Comparison of ENCODE assay signal across 42 cellular contexts in genomic region chr16:23739516-23739915, GRCh38. TPM values are rescaled to one million over a fixed set of nuclear protein-coding genes. Genes with fewer than 3 reads are reported as not detected.
"Had no signal": no experiment of that assay in that cellular context is flagged by ENCODE, and none has a peak within 500 bp of the region (broad histone marks: within the 10 kb centered on the region; RNA-seq: fewer than 3 reads in every experiment).

No MANE protein-coding gene starts in this region.

- DNase-seq: activated effector memory CD4-positive, alpha-beta T cell treated with anti-CD3 and anti-CD28 coated beads, Interleukin-2, amount 50 U/mL, for 16 hours; activated effector memory CD4-positive, alpha-beta T cell treated with Interleukin-2 at 50 U/mL for 16 hours; activated gamma-delta T cell; activated gamma-delta T cell treated with Interleukin-2 at 50 U/mL for 16 hours; activated naive CD4-positive, alpha-beta T cell; activated naive CD4-positive, alpha-beta T cell treated with anti-CD3 and anti-CD28 coated beads for 36 hours; activated naive CD4-positive, alpha-beta T cell treated with anti-CD3 and anti-CD28 coated beads, Interleukin-2, amount 10 ng/mL, durations not matched to agents 7 days and 5 days; activated naive CD4-positive, alpha-beta T cell treated with anti-CD3 and anti-CD28 coated beads, Interleukin-2, amount 50 U/mL, for 16 hours; activated naive CD4-positive, alpha-beta T cell treated with Interleukin-2 at 50 U/mL for 16 hours; activated naive CD8-positive, alpha-beta T cell treated with anti-CD3 and anti-CD28 coated beads for 36 hours; activated naive CD8-positive, alpha-beta T cell treated with anti-CD3 and anti-CD28 coated beads, Interleukin-2, amount 10 ng/mL, durations not matched to agents 7 days and 5 days; activated naive CD8-positive, alpha-beta T cell treated with anti-CD3 and anti-CD28 coated beads, Interleukin-2, amount 50 U/mL, for 24 hours; activated T-cell treated with anti-CD3 and anti-CD28 coated beads, Interleukin-2, amount 50 U/mL, for 1 hour; activated T-cell treated with anti-CD3 and anti-CD28 coated beads, Interleukin-2, amount 50 U/mL, for 24 hours; activated T-cell treated with anti-CD3 and anti-CD28 coated beads, Interleukin-2, amount 50 U/mL, for 4 hours; activated T-cell treated with anti-CD3 and anti-CD28 coated beads, Interleukin-2, amount 50 U/mL, for 48 hours; activated T-cell treated with anti-CD3 and anti-CD28 coated beads, Interleukin-2, amount 50 U/mL, for 72 hours; adrenal gland; amniotic stem cell; amygdala; anterior cingulate cortex; aorta; body of pancreas; brain microvascular endothelial cell; caudate nucleus; central memory CD4-positive, alpha-beta T cell; cerebellar nuclear complex had no signal

- H3K27ac Mint-ChIP-seq: activated naive CD4-positive, alpha-beta T cell treated with anti-CD3 and anti-CD28 coated beads for 36 hours; activated naive CD4-positive, alpha-beta T cell treated with anti-CD3 and anti-CD28 coated beads, Interleukin-2, amount 10 ng/mL, durations not matched to agents 7 days and 5 days; activated naive CD4-positive, alpha-beta T cell treated with anti-CD3 and anti-CD28 coated beads, Interleukin-2, amount 50 U/mL, for 24 hours; activated naive CD4-positive, alpha-beta T cell treated with anti-CD3 and anti-CD28 coated beads, Interleukin-2, amount 50 U/mL, for 72 hours; activated naive CD8-positive, alpha-beta T cell; activated naive CD8-positive, alpha-beta T cell treated with anti-CD3 and anti-CD28 coated beads for 36 hours; activated naive CD8-positive, alpha-beta T cell treated with anti-CD3 and anti-CD28 coated beads, Interleukin-2, amount 10 ng/mL, durations not matched to agents 7 days and 5 days; activated naive CD8-positive, alpha-beta T cell treated with anti-CD3 and anti-CD28 coated beads, Interleukin-2, amount 50 U/mL, for 24 hours; activated T-cell treated with anti-CD3 and anti-CD28 coated beads, Interleukin-2, amount 50 U/mL, for 24 hours; activated T-cell treated with anti-CD3 and anti-CD28 coated beads, Interleukin-2, amount 50 U/mL, for 72 hours; activated T-helper 1 cell treated with anti-CD3 and anti-CD28 coated beads, Interleukin-12 subunit alpha, Interleukin-12 subunit beta, Interleukin-2, Interleukin-4 antibody, amounts not matched to agents 30 ng/mL and 10 ng/mL and 1 ng/mL, durations not matched to agents 14 hours and 24 hours and 36 hours; activated T-helper 17 cell treated with anti-CD3 and anti-CD28 coated beads, Interleukin-2, amount 50 U/mL, for 72 hours; activated T-helper 2 cell treated with anti-CD3 and anti-CD28 coated beads, Interferon-gamma antibody, Interleukin-2, Interleukin-4, amounts not matched to agents 10 μg/mL and 5 μg/mL and 100 μg/mL, durations not matched to agents 14 hours and 24 hours and 36 hours; brain had no signal

- H3K9me3 Mint-ChIP-seq: activated naive CD4-positive, alpha-beta T cell treated with anti-CD3 and anti-CD28 coated beads for 36 hours; activated naive CD4-positive, alpha-beta T cell treated with anti-CD3 and anti-CD28 coated beads, Interleukin-2, amount 10 ng/mL, durations not matched to agents 7 days and 5 days; activated naive CD4-positive, alpha-beta T cell treated with anti-CD3 and anti-CD28 coated beads, Interleukin-2, amount 50 U/mL, for 24 hours; activated naive CD4-positive, alpha-beta T cell treated with anti-CD3 and anti-CD28 coated beads, Interleukin-2, amount 50 U/mL, for 72 hours; activated naive CD8-positive, alpha-beta T cell treated with anti-CD3 and anti-CD28 coated beads for 36 hours; activated naive CD8-positive, alpha-beta T cell treated with anti-CD3 and anti-CD28 coated beads, Interleukin-2, amount 10 ng/mL, durations not matched to agents 7 days and 5 days; activated naive CD8-positive, alpha-beta T cell treated with anti-CD3 and anti-CD28 coated beads, Interleukin-2, amount 50 U/mL, for 24 hours; activated T-cell treated with anti-CD3 and anti-CD28 coated beads, Interleukin-2, amount 50 U/mL, for 24 hours; activated T-cell treated with anti-CD3 and anti-CD28 coated beads, Interleukin-2, amount 50 U/mL, for 4 hours; activated T-cell treated with anti-CD3 and anti-CD28 coated beads, Interleukin-2, amount 50 U/mL, for 72 hours; activated T-helper 1 cell treated with anti-CD3 and anti-CD28 coated beads, Interleukin-12 subunit alpha, Interleukin-12 subunit beta, Interleukin-2, Interleukin-4 antibody, amounts not matched to agents 30 ng/mL and 10 ng/mL and 1 ng/mL, durations not matched to agents 14 hours and 24 hours and 36 hours; activated T-helper 17 cell treated with anti-CD3 and anti-CD28 coated beads, Interleukin-2, amount 50 U/mL, for 72 hours; activated T-helper 2 cell treated with anti-CD3 and anti-CD28 coated beads, Interferon-gamma antibody, Interleukin-2, Interleukin-4, amounts not matched to agents 10 μg/mL and 5 μg/mL and 100 μg/mL, durations not matched to agents 14 hours and 24 hours and 36 hours; brain; central memory CD8-positive, alpha-beta T cell had no signal

- H3K27me3 ChIP-seq: ascending aorta, body of pancreas, brain microvascular endothelial cell, cardiac muscle cell had no signal

- FAIRE-seq: astrocyte, bronchial epithelial cell had no signal

- H3K4me3 ChIP-seq: adrenal gland, ascending aorta, body of pancreas, breast epithelium, cardiac muscle cell had no signal

- H3K36me3 ChIP-seq: adrenal gland, ascending aorta, brain microvascular endothelial cell, breast epithelium, cardiac muscle cell had no signal

- H3K36me3 Mint-ChIP-seq: activated naive CD4-positive, alpha-beta T cell treated with anti-CD3 and anti-CD28 coated beads, Interleukin-2, amount 10 ng/mL, durations not matched to agents 7 days and 5 days; activated naive CD4-positive, alpha-beta T cell treated with anti-CD3 and anti-CD28 coated beads, Interleukin-2, amount 50 U/mL, for 24 hours; activated naive CD4-positive, alpha-beta T cell treated with anti-CD3 and anti-CD28 coated beads, Interleukin-2, amount 50 U/mL, for 72 hours; activated naive CD8-positive, alpha-beta T cell; activated naive CD8-positive, alpha-beta T cell treated with anti-CD3 and anti-CD28 coated beads for 36 hours; activated naive CD8-positive, alpha-beta T cell treated with anti-CD3 and anti-CD28 coated beads, Interleukin-2, amount 10 ng/mL, durations not matched to agents 7 days and 5 days; brain had no signal

- H3K4me3 Mint-ChIP-seq: activated naive CD4-positive, alpha-beta T cell treated with anti-CD3 and anti-CD28 coated beads for 36 hours; activated naive CD4-positive, alpha-beta T cell treated with anti-CD3 and anti-CD28 coated beads, Interleukin-2, amount 10 ng/mL, durations not matched to agents 7 days and 5 days; activated naive CD4-positive, alpha-beta T cell treated with anti-CD3 and anti-CD28 coated beads, Interleukin-2, amount 50 U/mL, for 24 hours; activated naive CD8-positive, alpha-beta T cell; activated naive CD8-positive, alpha-beta T cell treated with anti-CD3 and anti-CD28 coated beads for 36 hours; activated naive CD8-positive, alpha-beta T cell treated with anti-CD3 and anti-CD28 coated beads, Interleukin-2, amount 10 ng/mL, durations not matched to agents 7 days and 5 days; activated naive CD8-positive, alpha-beta T cell treated with anti-CD3 and anti-CD28 coated beads, Interleukin-2, amount 50 U/mL, for 24 hours; activated T-cell treated with anti-CD3 and anti-CD28 coated beads, Interleukin-2, amount 50 U/mL, for 24 hours; activated T-cell treated with anti-CD3 and anti-CD28 coated beads, Interleukin-2, amount 50 U/mL, for 4 hours; activated T-cell treated with anti-CD3 and anti-CD28 coated beads, Interleukin-2, amount 50 U/mL, for 72 hours; activated T-helper 1 cell treated with anti-CD3 and anti-CD28 coated beads, Interleukin-12 subunit alpha, Interleukin-12 subunit beta, Interleukin-2, Interleukin-4 antibody, amounts not matched to agents 30 ng/mL and 10 ng/mL and 1 ng/mL, durations not matched to agents 14 hours and 24 hours and 36 hours; activated T-helper 17 cell treated with anti-CD3 and anti-CD28 coated beads, Interleukin-2, amount 50 U/mL, for 72 hours; brain; central memory CD8-positive, alpha-beta T cell had no signal

- H3K9me3 ChIP-seq: adrenal gland, ascending aorta, body of pancreas, breast epithelium had no signal

- H3K4me1 ChIP-seq: adrenal gland, ascending aorta, body of pancreas, breast epithelium had no signal

- ATAC-seq: activated naive CD4-positive, alpha-beta T cell treated with anti-CD3 and anti-CD28 coated beads, Interleukin-2, amount 50 U/mL, for 72 hours; activated naive CD8-positive, alpha-beta T cell treated with anti-CD3 and anti-CD28 coated beads, Interleukin-2, amount 50 U/mL, for 24 hours; activated T-cell treated with anti-CD3 and anti-CD28 coated beads, Interleukin-2, amount 50 U/mL, for 4 hours; activated T-cell treated with anti-CD3 and anti-CD28 coated beads, Interleukin-2, amount 50 U/mL, for 72 hours; activated T-helper 17 cell treated with anti-CD3 and anti-CD28 coated beads, Interleukin-2, amount 50 U/mL, for 72 hours; body of pancreas had no signal

- H3K4me1 Mint-ChIP-seq: activated naive CD4-positive, alpha-beta T cell treated with anti-CD3 and anti-CD28 coated beads, Interleukin-2, amount 50 U/mL, for 24 hours; activated T-helper 17 cell treated with anti-CD3 and anti-CD28 coated beads, Interleukin-2, amount 50 U/mL, for 72 hours had no signal

- H3K27me3 Mint-ChIP-seq: brain had no signal

- H3K27ac ChIP-seq: adrenal gland, ascending aorta, body of pancreas, brain microvascular endothelial cell, breast epithelium, cardiac muscle cell had no signal

RNA-seq across cellular contexts. Expression of gene CHP2, which starts 15.3 kb away (rescaled TPM):
- total RNA-seq: activated naive CD4-positive, alpha-beta T cell treated with anti-CD3 and anti-CD28 coated beads for 36 hours; activated naive CD4-positive, alpha-beta T cell treated with anti-CD3 and anti-CD28 coated beads, Interleukin-2, amount 50 U/mL, for 72 hours; activated naive CD8-positive, alpha-beta T cell treated with anti-CD3 and anti-CD28 coated beads for 36 hours; activated naive CD8-positive, alpha-beta T cell treated with anti-CD3 and anti-CD28 coated beads, Interleukin-2, amount 10 ng/mL, durations not matched to agents 7 days and 5 days; activated T-cell treated with anti-CD3 and anti-CD28 coated beads, Interleukin-2, amount 50 U/mL, for 4 hours; activated T-cell treated with anti-CD3 and anti-CD28 coated beads, Interleukin-2, amount 50 U/mL, for 72 hours; activated T-helper 1 cell treated with anti-CD3 and anti-CD28 coated beads, Interleukin-12 subunit alpha, Interleukin-12 subunit beta, Interleukin-2, Interleukin-4 antibody, amounts not matched to agents 30 ng/mL and 10 ng/mL and 1 ng/mL, durations not matched to agents 14 hours and 24 hours and 36 hours; activated T-helper 17 cell treated with anti-CD3 and anti-CD28 coated beads, Interleukin-2, amount 50 U/mL, for 72 hours; activated T-helper 2 cell treated with anti-CD3 and anti-CD28 coated beads, Interferon-gamma antibody, Interleukin-2, Interleukin-4, amounts not matched to agents 10 μg/mL and 5 μg/mL and 100 μg/mL, durations not matched to agents 14 hours and 24 hours and 36 hours; ascending aorta; astrocyte; body of pancreas; cardiac muscle cell; cardiac septum; chondrocyte had no signal
- polyA plus RNA-seq: cardiac muscle cell had no signal

RNA-seq across cellular contexts. Expression of gene ERN2, which starts 26.5 kb away (rescaled TPM):
- total RNA-seq: activated naive CD4-positive, alpha-beta T cell treated with anti-CD3 and anti-CD28 coated beads for 36 hours; activated naive CD4-positive, alpha-beta T cell treated with anti-CD3 and anti-CD28 coated beads, Interleukin-2, amount 50 U/mL, for 72 hours; activated naive CD8-positive, alpha-beta T cell treated with anti-CD3 and anti-CD28 coated beads for 36 hours; activated naive CD8-positive, alpha-beta T cell treated with anti-CD3 and anti-CD28 coated beads, Interleukin-2, amount 10 ng/mL, durations not matched to agents 7 days and 5 days; activated T-helper 1 cell treated with anti-CD3 and anti-CD28 coated beads, Interleukin-12 subunit alpha, Interleukin-12 subunit beta, Interleukin-2, Interleukin-4 antibody, amounts not matched to agents 30 ng/mL and 10 ng/mL and 1 ng/mL, durations not matched to agents 14 hours and 24 hours and 36 hours; activated T-helper 17 cell treated with anti-CD3 and anti-CD28 coated beads, Interleukin-2, amount 50 U/mL, for 72 hours; activated T-helper 2 cell treated with anti-CD3 and anti-CD28 coated beads, Interferon-gamma antibody, Interleukin-2, Interleukin-4, amounts not matched to agents 10 μg/mL and 5 μg/mL and 100 μg/mL, durations not matched to agents 14 hours and 24 hours and 36 hours; aorta; ascending aorta; astrocyte; cardiac septum; chondrocyte had no signal
